16 cellular contexts compared by ENCODE assay signal in genomic region chr1:62355095-62355494, GRCh38. TPM values are rescaled to one million over a fixed set of nuclear protein-coding genes. Genes with fewer than 3 reads are reported as not detected.
"Had no signal": no experiment of that assay in that cellular context is flagged by ENCODE, and none has a peak within 500 bp of the region (broad histone marks: within the 10 kb centered on the region; RNA-seq: fewer than 3 reads in every experiment).

No MANE protein-coding gene starts in this region.

- H3K9ac ChIP-seq: neural progenitor cell had no signal

- H3K4me2 ChIP-seq: neural progenitor cell had no signal

- H3K36me3 ChIP-seq: heart left ventricle, neural progenitor cell, ovary had no signal

- H3K27me3 ChIP-seq: body of pancreas, heart left ventricle, neural progenitor cell, ovary had no signal

- H3K4me3 ChIP-seq: body of pancreas, coronary artery, heart left ventricle, neural progenitor cell, ovary had no signal

- H3K27ac ChIP-seq: body of pancreas, coronary artery, heart left ventricle, neural progenitor cell, ovary had no signal

- DNase-seq: activated CD4-positive, alpha-beta T cell treated with anti-CD3 and anti-CD28 coated beads, Interleukin-2, amount 50 U/mL, for 1 hour; activated CD8-positive, alpha-beta memory T cell treated with anti-CD3 and anti-CD28 coated beads for 24 hours; activated gamma-delta T cell treated with Interleukin-2 at 50 U/mL for 16 hours; amygdala; body of pancreas; effector CD8-positive, alpha-beta T cell; heart left ventricle; ovary; stimulated activated CD4-positive, alpha-beta T cell treated with anti-CD3 and anti-CD28 coated beads, Interleukin-2, amount 100 ng/mL, for 24 hours had no signal

- ATAC-seq: body of pancreas, heart left ventricle, sciatic nerve had no signal

- H2AFZ ChIP-seq: neural progenitor cell had no signal

- FAIRE-seq: frontal cortex had no signal

- H3K9me3 ChIP-seq: body of pancreas, heart left ventricle, ovary had no signal

- H3K4me1 ChIP-seq: body of pancreas, heart left ventricle, neural progenitor cell had no signal

RNA-seq across cellular contexts. Expression of gene KANK4, which starts 35.9 kb away (rescaled TPM):
- total RNA-seq: fibroblast of lung; lung microvascular endothelial cell; T-helper 2 cell treated with Interferon-gamma antibody and Interleukin-4, amounts not matched to agents 100 ng/mL and 5 ng/mL, for 36 hours had no signal
- polyA plus RNA-seq: fibroblast of lung had no signal
